35 cellular contexts compared by ENCODE assay signal in genomic region chr5:65426656-65427055, GRCh38.
"Had no signal": no experiment of that assay in that cellular context is flagged by ENCODE, and none has a peak within 500 bp of the region (broad histone marks: within the 10 kb centered on the region; RNA-seq: fewer than 3 reads in every experiment).

No MANE protein-coding gene starts in this region.

- H3K4me3 ChIP-seq: MG63 had no signal

- H3K36me3 ChIP-seq: MG63 had no signal

- DNase-seq: Karpas-422, Kasumi-1, MG63, MM.1S, MV-4-11, NCI-H1048, NCI-H1092, NCI-H1092 treated with DMSO at 0.1 percent for 48 hours, NCI-H1105, NCI-H1105 treated with DMSO at 0.1 percent for 48 hours, NCI-H1417, NCI-H1417 treated with DMSO at 0.1 percent for 48 hours, NCI-H1436, NCI-H1436 treated with DMSO at 0.1 percent for 48 hours, NCI-H146, NCI-H1694, NCI-H1694 treated with DMSO at 0.1 percent for 48 hours, NCI-H187, NCI-H187 treated with DMSO at 0.1 percent for 48 hours, NCI-H1930, NCI-H2029, NCI-H2029 treated with DMSO at 0.1 percent for 48 hours, NCI-H2081, NCI-H2081 treated with DMSO at 0.1 percent for 48 hours, NCI-H2107, NCI-H2171, NCI-H2171 treated with DMSO at 0.1 percent for 48 hours, NCI-H2227 treated with DMSO at 0.1 percent for 48 hours, NCI-H226, NCI-H345, NCI-H446, NCI-H446 treated with DMSO at 0.1 percent for 48 hours, NCI-H510A, NCI-H510A treated with DMSO at 0.1 percent for 48 hours, NCI-H524 had no signal

- H3K27me3 ChIP-seq: MG63 had no signal
